Comparison of ENCODE assay signal across 26 cellular contexts in the genomic region with DNA sequence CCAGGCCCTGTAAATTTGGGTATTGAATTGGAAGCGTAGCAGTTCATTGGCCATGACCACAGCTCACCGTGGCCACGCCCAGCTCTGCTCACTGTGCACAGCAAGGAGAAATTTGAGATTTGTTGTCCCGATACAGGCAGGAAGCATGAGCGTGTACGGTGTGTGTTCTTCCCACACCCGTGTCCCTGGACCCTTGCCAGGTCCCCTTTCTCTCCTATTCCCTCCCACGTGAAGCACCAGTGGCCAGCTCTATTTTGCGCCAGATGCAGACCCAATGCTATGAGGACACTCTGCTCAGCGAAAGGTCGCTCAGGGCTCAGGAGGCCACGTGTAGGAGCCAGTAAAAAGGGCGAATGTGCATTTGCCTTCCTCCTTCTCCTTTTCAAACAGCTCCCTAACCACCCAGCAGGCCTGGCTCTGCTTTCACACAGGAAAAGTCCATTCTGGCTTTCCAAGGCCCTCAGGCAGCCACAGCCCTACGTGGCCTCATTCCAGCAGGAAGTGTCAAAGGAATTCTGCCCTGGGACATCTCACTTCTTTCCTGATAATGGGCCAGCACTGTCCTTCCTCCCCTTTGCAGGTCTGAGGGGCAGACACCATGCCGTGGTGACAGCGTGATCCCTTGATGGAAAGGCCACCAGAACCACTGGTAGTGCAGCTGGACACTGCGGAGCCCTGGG.
DNase-seq lines count a peak whose midpoint lies in the region; ATAC-seq, FAIRE-seq and TF ChIP-seq lines count a peak whose summit lies in the region.
"Had no signal": no experiment of that assay in that cellular context is flagged by ENCODE, and none has a peak within 500 bp of the region (broad histone marks: within the 10 kb centered on the region; RNA-seq: fewer than 3 reads in every experiment).

No MANE protein-coding gene starts in this region.

- peak overlapping the region; percentile 27 for H4K91ac ChIP-seq in H1 (replicated peaks; ENCODE audit: insufficient read length, low read length)

- H3K4me3 ChIP-seq in H1 (ENCODE audit: extremely low read depth in 1 of 4, insufficient read depth in 2 of 4, low read depth in 3 of 4, low read length in 4 of 4): no peak overlapping the region
- no peak overlapping the region for H3K4me3 ChIP-seq in parathyroid adenoma (ENCODE audit: low read depth, low read length)
- no peak overlapping the region for H3K4me3 ChIP-seq in Karpas-422 (ENCODE audit: low read length)
- H3K4me3 ChIP-seq: MG63 had no signal

- no peak for ATAC-seq in left ventricle myocardium superior
- ATAC-seq in Right ventricle myocardium superior (ENCODE audit: poor library complexity): no peak

- WGBS in H1 (ENCODE audit: extremely low coverage in 1 of 2, insufficient coverage in 1 of 2, insufficient read length in 1 of 2, insufficient replicate concordance in 2 of 2, low coverage in 1 of 2, low lambda C conversion rate in 2 of 2, missing lambda C conversion rate in 1 of 2), 2 experiments: 94% methylated on average over 17 of the region's 17 CpGs; no CpG with 5 or more reads in 1 of the 2 experiments

- TF ChIP-seq RAD21 in H1 (IDR thresholded peaks at IDR 0.05 in 1 of 2, conservative IDR thresholded peaks at IDR 0.05 in 1 of 2; ENCODE audit: low read depth in 2 of 2, low read length in 2 of 2): no peak

- no peak overlapping the region for H3K14ac ChIP-seq in H1 (ENCODE audit: insufficient read length)

- H3K56ac ChIP-seq in H1 (replicated peaks; ENCODE audit: insufficient read length, low read depth, low read length): no peak overlapping the region

- H3K27ac ChIP-seq in H1 (ENCODE audit: low read depth, low read length) (no peak overlapping the region), parathyroid adenoma (no peak overlapping the region), Karpas-422 (ENCODE audit: low read length) (no peak overlapping the region)
- H3K27ac ChIP-seq: HL-60 had no signal

- H2AFZ ChIP-seq in H1 (ENCODE audit: low read length): no peak overlapping the region
- peak overlapping the region; percentile 41 for H2AFZ ChIP-seq in parathyroid adenoma
- H2AFZ ChIP-seq in Karpas-422 (ENCODE audit: low read length): no peak overlapping the region

- no peak for TF ChIP-seq CTCF in H1 (IDR thresholded peaks at IDR 0.05; ENCODE audit: control extremely low read depth in 1 of 3, insufficient read depth in 1 of 3, low read depth in 1 of 3, low read length in 3 of 3)
- TF ChIP-seq CTCF in parathyroid adenoma (IDR thresholded peaks at IDR 0.05): no peak

- no peaks in the 10 kb centered on the region for H3K9me2 ChIP-seq in Karpas-422 (replicated peaks; ENCODE audit: insufficient read depth, low read length)
- H3K9me2 ChIP-seq: SK-N-SH had no signal

- H3K4me1 ChIP-seq in H1 (replicated peaks in 1 of 4; ENCODE audit: control insufficient read depth in 3 of 4, insufficient read depth in 4 of 4, low read length in 3 of 4) (peaks cover 2 to 11% (median 8%) of the 10 kb centered on the region in 4 experiments; a peak in 5 of 7 replicates), parathyroid adenoma (no peaks in the 10 kb centered on the region), Karpas-422 (ENCODE audit: low read length) (no peaks in the 10 kb centered on the region)

- no peak overlapping the region for H4K5ac ChIP-seq in H1 (ENCODE audit: insufficient read length, low read depth, low read length)

- no peak for FAIRE-seq in H1 (lab: Jason Lieb, UNC)
- FAIRE-seq: A204.1, GM12892, GM18507 had no signal

- no peaks in the 10 kb centered on the region; the same call in 1 of the 2 replicates for H3K79me1 ChIP-seq in H1 (ENCODE audit: low read depth, low read length)

- no peak overlapping the region for H2BK5ac ChIP-seq in H1 (ENCODE audit: low read depth, low read length)

- no peak overlapping the region for H3K23ac ChIP-seq in H1 (ENCODE audit: insufficient read length)

- H3K9me3 ChIP-seq in H1 (ENCODE audit: insufficient read depth in 2 of 2, low read depth in 1 of 2, low read length in 1 of 2) (0 out of 4 replicates have a peak, but pooled peaks cover 0 to 2% of the 10 kb centered on the region in 2 experiments), parathyroid adenoma (ENCODE audit: control insufficient read depth, low read length) (no peaks in the 10 kb centered on the region), Karpas-422 (ENCODE audit: low read length) (no peaks in the 10 kb centered on the region)
- H3K9me3 ChIP-seq: MG63 had no signal

- H2BK120ac ChIP-seq in H1 (replicated peaks; ENCODE audit: low read depth, low read length): no peak overlapping the region

- no peaks in the 10 kb centered on the region; a peak in 1 of 8 replicates for H3K36me3 ChIP-seq in H1 (ENCODE audit: control insufficient read depth in 2 of 4, insufficient read depth in 4 of 4, low read length in 3 of 4)
- no peaks in the 10 kb centered on the region for H3K36me3 ChIP-seq in parathyroid adenoma (ENCODE audit: control insufficient read depth, insufficient read depth, low read length)
- no peaks in the 10 kb centered on the region for H3K36me3 ChIP-seq in Karpas-422 (ENCODE audit: insufficient read depth, low read length)
- H3K36me3 ChIP-seq: MG63 had no signal

- peak overlapping the region; percentile 93; the same call in 1 of the 2 replicates for H2BK12ac ChIP-seq in H1 (ENCODE audit: low read depth, low read length)

- H3K9ac ChIP-seq in H1 (replicated peaks in 1 of 4; ENCODE audit: extremely low read depth in 1 of 4, low read depth in 3 of 4, low read length in 3 of 4) (no peak overlapping the region), parathyroid adenoma (no peak overlapping the region), Karpas-422 (ENCODE audit: low read length) (no peak overlapping the region)
- H3K9ac ChIP-seq: SK-N-SH had no signal

- no peak overlapping the region for H3K4ac ChIP-seq in H1 (replicated peaks; ENCODE audit: insufficient read length, low read depth, low read length)

- TF ChIP-seq EP300 in H1 (IDR thresholded peaks at IDR 0.05; ENCODE audit: borderline replicate concordance in 1 of 2, low read depth in 2 of 2, low read length in 2 of 2): no peak

- H3K23me2 ChIP-seq in H1 (ENCODE audit: low read depth, low read length): no peaks in the 10 kb centered on the region

- H3K79me2 ChIP-seq in H1 (ENCODE audit: control insufficient read depth in 1 of 2, insufficient read depth in 2 of 2, low read length in 2 of 2) (no peaks in the 10 kb centered on the region), parathyroid adenoma (no peaks in the 10 kb centered on the region), Karpas-422 (ENCODE audit: low read length) (no peaks in the 10 kb centered on the region)

- H2BK15ac ChIP-seq in H1 (ENCODE audit: low read length): no peak overlapping the region; the same call in 1 of the 2 replicates

- H4K20me1 ChIP-seq in H1 (replicated peaks in 1 of 2; ENCODE audit: control insufficient read depth in 1 of 2, insufficient read depth in 2 of 2, low read length in 2 of 2): no peaks in the 10 kb centered on the region
- H4K20me1 ChIP-seq in Karpas-422 (ENCODE audit: insufficient read depth, low read depth, low read length): no peaks in the 10 kb centered on the region

- POLR2A ChIA-PET in H1 (lab: Charles Lee; ENCODE audit: partially characterized antibody): no interaction called here

- H2AK5ac ChIP-seq in H1 (ENCODE audit: low read depth, low read length): no peak overlapping the region

- TF ChIP-seq POLR2A in H1 (IDR thresholded peaks at IDR 0.05; ENCODE audit: control extremely low read depth in 1 of 2, low read depth in 2 of 2, low read length in 2 of 2): no peak

- CTCF ChIA-PET in H1 (lab: Charles Lee; ENCODE audit: partially characterized antibody): interaction anchor here (1.2 to 2.6 kb wide), 5 partner anchors 13 to 100 kb away, joined by 3 to 9 read pairs (median 3); no protein-coding TSS in a partner anchor

- H3K18ac ChIP-seq in H1 (ENCODE audit: extremely low read depth, low read length): peak overlapping the region; percentile 5; the same call in 1 of the 2 replicates

- H3K27me3 ChIP-seq in H1 (replicated peaks in 1 of 4; ENCODE audit: control insufficient read depth in 3 of 4, extremely low read depth in 1 of 4, insufficient read depth in 3 of 4, low read length in 3 of 4) (peaks cover 0 to 3% (median 0%) of the 10 kb centered on the region in 4 experiments; a peak in 3 of 7 replicates), parathyroid adenoma (ENCODE audit: control insufficient read depth, insufficient read depth, low read length) (no peaks in the 10 kb centered on the region), Karpas-422 (ENCODE audit: low read length) (no peaks in the 10 kb centered on the region)
- H3K27me3 ChIP-seq: MG63 had no signal

- H4K8ac ChIP-seq in H1 (ENCODE audit: extremely low read depth, insufficient read depth, low read length): no peak overlapping the region

- intact Hi-C loops in left ventricle myocardium superior (cut with micrococcal nuclease): no loop called here
- intact Hi-C loops in Right ventricle myocardium superior (cut with DNase I): no loop called here

- DNase-seq in left ventricle myocardium superior (peak; percentile 34), Right ventricle myocardium superior (no peak), H1 (ENCODE audit: low read depth in 1 of 2, low spot score in 2 of 2) (no peak), Karpas-422 (no peak), GDM1 (lab: John Stamatoyannopoulos, UW) (no peak)
- DNase-seq in activated effector memory CD4-positive, alpha-beta T cell treated with anti-CD3 and anti-CD28 coated beads, Interleukin-2, amount 50 U/mL, for 16 hours: no peak
- DNase-seq: CD4-positive, alpha-beta memory T cell; DMS153; EL; GOT3; IMR-90; MG63; NCI-H1048; NCI-H1436; NCI-H1930; NCI-H2171; NCI-H526 treated with DMSO at 0.1 percent for 48 hours; NK-92 treated with Interleukin-12 subunit alpha and Interleukin-12 subunit beta, amount 100 ng/mL, for 24 hours; OCI-M1; SHP77 treated with DMSO at 0.1 percent for 48 hours; SK-N-SH had no signal

- H3K4me2 ChIP-seq in H1 (ENCODE audit: insufficient read depth in 1 of 2, low read depth in 2 of 2, low read length in 2 of 2): no peak overlapping the region
- no peak overlapping the region for H3K4me2 ChIP-seq in parathyroid adenoma (ENCODE audit: low read length)
- H3K4me2 ChIP-seq in Karpas-422 (ENCODE audit: low read depth, low read length, poor library complexity, severe bottlenecking): no peak overlapping the region
- H3K4me2 ChIP-seq: SK-N-SH had no signal

- H2BK20ac ChIP-seq in H1 (ENCODE audit: low read length): peak overlapping the region; percentile 0; the same call in 1 of the 2 replicates

TF ChIP-seq in H1, 55 proteins besides CTCF, POLR2A, EP300 and RAD21:
- TF ChIP-seq SP1 (IDR thresholded peaks at IDR 0.05; ENCODE audit: low read depth, low read length) (no peak), TBP (IDR thresholded peaks at IDR 0.05; ENCODE audit: low read depth, low read length) (no peak), ZNF274 (IDR thresholded peaks at IDR 0.05; ENCODE audit: borderline replicate concordance, extremely low read depth, low read length) (no peak), EZH2 (IDR thresholded peaks at IDR 0.05; ENCODE audit: low read depth, low read length, severe bottlenecking) (no peak), KDM5A (IDR thresholded peaks at IDR 0.05; ENCODE audit: low read length) (no peak), BRCA1 (IDR thresholded peaks at IDR 0.05; ENCODE audit: low read depth, low read length) (no peak)
